Comparison of ENCODE assay signal across 28 cellular contexts in genomic region chr1:5430136-5430535, GRCh38.
"Had no signal": no experiment of that assay in that cellular context is flagged by ENCODE, and none has a peak within 500 bp of the region (broad histone marks: within the 10 kb centered on the region; RNA-seq: fewer than 3 reads in every experiment).

No MANE protein-coding gene starts in this region.

- H3K4me3 Mint-ChIP-seq: activated CD8-positive, alpha-beta T cell treated with anti-CD3 and anti-CD28 coated beads for 36 hours; activated T-cell treated with anti-CD3 and anti-CD28 coated beads, Interleukin-2, amount 50 U/mL, for 4 hours; activated T-helper 17 cell treated with anti-CD3 and anti-CD28 coated beads, Interleukin-2, amount 50 U/mL, for 72 hours; central memory CD8-positive, alpha-beta T cell; immature natural killer cell; naive thymus-derived CD4-positive, alpha-beta T cell; stimulated activated effector memory CD8-positive, alpha-beta T cell treated with anti-CD3 and anti-CD28 coated beads, Interleukin-12 subunit alpha, Interleukin-12 subunit beta, amount 100 ng/mL, for 72 hours; stimulated activated naive CD8-positive, alpha-beta T cell treated with anti-CD3 and anti-CD28 coated beads, Interleukin-15, Interleukin-2, amounts not matched to agents 100 ng/mL and 50 ng/mL, for 24 hours; T-helper 1 cell treated with Interleukin-12 subunit alpha and Interleukin-12 subunit beta and Interleukin-4 antibody, amounts not matched to agents 30 μg/mL and 1 μg/mL, for 36 hours had no signal

- H3K36me3 Mint-ChIP-seq: immature natural killer cell; stimulated activated effector memory CD8-positive, alpha-beta T cell treated with anti-CD3 and anti-CD28 coated beads, Interleukin-12 subunit alpha, Interleukin-12 subunit beta, amount 100 ng/mL, for 72 hours had no signal

- ATAC-seq: activated CD8-positive, alpha-beta T cell treated with anti-CD3 and anti-CD28 coated beads for 36 hours; activated T-cell treated with anti-CD3 and anti-CD28 coated beads, Interleukin-2, amount 50 U/mL, for 4 hours; activated T-helper 17 cell treated with anti-CD3 and anti-CD28 coated beads, Interleukin-2, amount 50 U/mL, for 72 hours; gastrocnemius medialis; naive thymus-derived CD4-positive, alpha-beta T cell; psoas muscle; stimulated activated effector memory CD8-positive, alpha-beta T cell treated with anti-CD3 and anti-CD28 coated beads, Interleukin-12 subunit alpha, Interleukin-12 subunit beta, amount 100 ng/mL, for 72 hours had no signal

- H3K27ac Mint-ChIP-seq: activated CD8-positive, alpha-beta T cell treated with anti-CD3 and anti-CD28 coated beads for 36 hours; activated T-helper 17 cell treated with anti-CD3 and anti-CD28 coated beads, Interleukin-2, amount 50 U/mL, for 72 hours; immature natural killer cell; stimulated activated effector memory CD8-positive, alpha-beta T cell treated with anti-CD3 and anti-CD28 coated beads, Interleukin-12 subunit alpha, Interleukin-12 subunit beta, amount 100 ng/mL, for 72 hours; stimulated activated naive CD8-positive, alpha-beta T cell treated with anti-CD3 and anti-CD28 coated beads, Interleukin-15, Interleukin-2, amounts not matched to agents 100 ng/mL and 50 ng/mL, for 24 hours; T-helper 1 cell treated with Interleukin-12 subunit alpha and Interleukin-12 subunit beta and Interleukin-4 antibody, amounts not matched to agents 30 μg/mL and 1 μg/mL, for 36 hours had no signal

- DNase-seq: activated CD4-positive, alpha-beta T cell treated with anti-CD3 and anti-CD28 coated beads, Interleukin-2, amount 50 U/mL, for 1 hour; activated CD4-positive, CD25-positive, alpha-beta regulatory T cell treated with anti-CD3 and anti-CD28 coated beads, Interleukin-2, amount 50 U/mL, for 72 hours; activated CD8-positive, alpha-beta T cell treated with anti-CD3 and anti-CD28 coated beads for 36 hours; activated gamma-delta T cell treated with Interleukin-2 at 50 U/mL for 16 hours; activated naive CD4-positive, alpha-beta T cell treated with anti-CD3 and anti-CD28 coated beads, Interleukin-2, amount 50 U/mL, for 16 hours; activated T-cell treated with anti-CD3 and anti-CD28 coated beads, Interleukin-2, amount 50 U/mL, for 4 hours; effector CD8-positive, alpha-beta T cell; gastrocnemius medialis; head of caudate nucleus; hippocampal formation; immature natural killer cell; kidney; midbrain; naive thymus-derived CD4-positive, alpha-beta T cell; nucleus accumbens; pancreas; psoas muscle; sigmoid colon; small intestine; stimulated activated CD4-positive, alpha-beta T cell treated with anti-CD3 and anti-CD28 coated beads, Interleukin-4, amount 100 ng/mL, for 24 hours; T1000; trophoblast cell; uterus had no signal

- H3K4me1 Mint-ChIP-seq: activated T-helper 17 cell treated with anti-CD3 and anti-CD28 coated beads, Interleukin-2, amount 50 U/mL, for 72 hours; immature natural killer cell; stimulated activated effector memory CD8-positive, alpha-beta T cell treated with anti-CD3 and anti-CD28 coated beads, Interleukin-12 subunit alpha, Interleukin-12 subunit beta, amount 100 ng/mL, for 72 hours had no signal

- H3K9me3 Mint-ChIP-seq: activated CD8-positive, alpha-beta T cell treated with anti-CD3 and anti-CD28 coated beads for 36 hours; activated T-cell treated with anti-CD3 and anti-CD28 coated beads, Interleukin-2, amount 50 U/mL, for 4 hours; activated T-helper 17 cell treated with anti-CD3 and anti-CD28 coated beads, Interleukin-2, amount 50 U/mL, for 72 hours; central memory CD8-positive, alpha-beta T cell; immature natural killer cell; naive thymus-derived CD4-positive, alpha-beta T cell; stimulated activated effector memory CD8-positive, alpha-beta T cell treated with anti-CD3 and anti-CD28 coated beads, Interleukin-12 subunit alpha, Interleukin-12 subunit beta, amount 100 ng/mL, for 72 hours; stimulated activated naive CD8-positive, alpha-beta T cell treated with anti-CD3 and anti-CD28 coated beads, Interleukin-15, Interleukin-2, amounts not matched to agents 100 ng/mL and 50 ng/mL, for 24 hours; T-helper 1 cell treated with Interleukin-12 subunit alpha and Interleukin-12 subunit beta and Interleukin-4 antibody, amounts not matched to agents 30 μg/mL and 1 μg/mL, for 36 hours had no signal
